In genomic region chr2:63822478-63822877, GRCh38 we compare ENCODE assay signal across 22 cellular contexts. TPM values are rescaled to one million over a fixed set of nuclear protein-coding genes. Genes with fewer than 3 reads are reported as not detected.
A peak's percentile ranks its signal among the peaks of the same experiment; 100 is the strongest.
DNase-seq lines count a peak whose midpoint lies in the region; ATAC-seq, FAIRE-seq and TF ChIP-seq lines count a peak whose summit lies in the region.
"Had no signal": no experiment of that assay in that cellular context is flagged by ENCODE, and none has a peak within 500 bp of the region (broad histone marks: within the 10 kb centered on the region; RNA-seq: fewer than 3 reads in every experiment).

No MANE protein-coding gene starts in this region.

- BruUV-seq in HepG2 (replicated peaks; lab: Mats Ljungman, UMichigan), result no TSS peak

- no peaks in the 10 kb centered on the region for H3K36me3 ChIP-seq in HepG2 (replicated peaks in 1 of 2; ENCODE audit: control insufficient read depth in 1 of 2, insufficient read depth in 2 of 2, low read length in 2 of 2)
- no peaks in the 10 kb centered on the region for H3K36me3 ChIP-seq in right lobe of liver
- no peaks in the 10 kb centered on the region for H3K36me3 ChIP-seq in ascending aorta
- no peaks in the 10 kb centered on the region for H3K36me3 ChIP-seq in tibial artery
- H3K36me3 ChIP-seq: BE2C; BLaER1 treated with 17β-estradiol and CSF1 and Interleukin-3, amounts not matched to agents 10 nM and 100 nM had no signal

- no peak overlapping the region for H3K4me2 ChIP-seq in HepG2 (ENCODE audit: low read depth, low read length)
- H3K4me2 ChIP-seq: A549; BLaER1 treated with 17β-estradiol and CSF1 and Interleukin-3, amounts not matched to agents 10 nM and 100 nM; GM23338 had no signal

- H3K4me1 ChIP-seq in HepG2 (ENCODE audit: insufficient read depth, low read length) (peaks cover 43% of the 10 kb centered on the region), right lobe of liver (peaks cover 0 to 46% (median 21%) of the 10 kb centered on the region in 4 donors), ascending aorta (peaks cover 5 to 30% of the 10 kb centered on the region in 2 donors), tibial artery (peaks cover 0 to 42% (median 17%) of the 10 kb centered on the region in 4 donors)
- H3K4me1 ChIP-seq: A549; BE2C; BLaER1 treated with 17β-estradiol and CSF1 and Interleukin-3, amounts not matched to agents 10 nM and 100 nM had no signal

- H3K27ac ChIP-seq in HepG2 (ENCODE audit: extremely low read length, insufficient read depth, low read length) (no peak overlapping the region), right lobe of liver (no peak overlapping the region), ascending aorta (peak overlapping the region; percentile 48 to 71), tibial artery (peak overlapping the region; percentile 3 to 63)
- H3K27ac ChIP-seq: 22Rv1; A549; BLaER1 treated with 17β-estradiol and CSF1 and Interleukin-3, amounts not matched to agents 10 nM and 100 nM had no signal

- in situ Hi-C loops in HepG2 (cut with HindIII; ENCODE audit: extremely low pct_ligation_motif_present, low pct_unique_long_range_greater_than_20kb), result no loop called here

- no peak for ATAC-seq in HepG2
- ATAC-seq in right lobe of liver, result no peak
- no peak for ATAC-seq in HG03457 (IDR thresholded peaks at IDR 0.05; ENCODE audit: unreplicated experiment)
- ATAC-seq: A549, GM23338, HCT116 had no signal

- TF ChIP-seq RAD21 in HepG2 (CRISPR knock-in tag; IDR thresholded peaks at IDR 0.05), result no peak

- H3K4me3 ChIP-seq in HepG2 (replicated peaks in 1 of 3; ENCODE audit: insufficient read depth in 1 of 3, low read depth in 2 of 3, low read length in 3 of 3), result no peak overlapping the region
- H3K4me3 ChIP-seq in right lobe of liver, result no peak overlapping the region
- H3K4me3 ChIP-seq in ascending aorta, result no peak overlapping the region
- no peak overlapping the region for H3K4me3 ChIP-seq in tibial artery
- H3K4me3 ChIP-seq: A549; BLaER1 treated with 17β-estradiol and CSF1 and Interleukin-3, amounts not matched to agents 10 nM and 100 nM; GM23338 had no signal

- no peak for FAIRE-seq in HepG2 (lab: Jason Lieb, UNC)
- FAIRE-seq: A549, D721Med, GM18507 had no signal

- TF ChIP-seq CTCF in HepG2 (CRISPR knock-in tag; IDR thresholded peaks at IDR 0.05) (no peak), right lobe of liver (IDR thresholded peaks at IDR 0.05) (no peak), ascending aorta (IDR thresholded peaks at IDR 0.05) (no peak), tibial artery (IDR thresholded peaks at IDR 0.05) (no peak)

- CTCF ChIA-PET in HepG2 (lab: Yijun Ruan, JAX; ENCODE audit: low intra/inter-chr PET ratio, low total read pairs), result no interaction called here

- WGBS in HepG2 (ENCODE audit: low lambda C conversion rate), result 100% methylated on average over 3 of the region's 3 CpGs
- 96% methylated on average over 3 of the region's 3 CpGs for WGBS in right lobe of liver (ENCODE audit: insufficient coverage, low coverage, low lambda C conversion rate, missing lambda C conversion rate)

- no peak for TF ChIP-seq POLR2A in HepG2 (IDR thresholded peaks at IDR 0.05; ENCODE audit: insufficient read depth in 1 of 2, low read depth in 2 of 2, low read length in 2 of 2)
- no peak for TF ChIP-seq POLR2A in right lobe of liver (IDR thresholded peaks at IDR 0.05)

- H3K9me3 ChIP-seq in HepG2 (ENCODE audit: low read length) (no peaks in the 10 kb centered on the region), right lobe of liver (no peaks in the 10 kb centered on the region), ascending aorta (no peaks in the 10 kb centered on the region), tibial artery (no peaks in the 10 kb centered on the region)
- H3K9me3 ChIP-seq: A549; BE2C; BLaER1 treated with 17β-estradiol and CSF1 and Interleukin-3, amounts not matched to agents 10 nM and 100 nM had no signal

- POLR2A ChIA-PET in HepG2 (lab: Yijun Ruan, JAX), result interaction anchor here (5.0 kb wide), 1 partner anchor 20 kb away, joined by 56 read pairs; the partner anchor contains the start of gene UGP2

- H3K79me2 ChIP-seq in HepG2 (ENCODE audit: insufficient read depth, low read length), result no peaks in the 10 kb centered on the region

- no peaks in the 10 kb centered on the region for H3K27me3 ChIP-seq in HepG2 (ENCODE audit: control insufficient read depth in 1 of 2, insufficient read depth in 2 of 2, low read length in 2 of 2)
- no peaks in the 10 kb centered on the region for H3K27me3 ChIP-seq in right lobe of liver
- H3K27me3 ChIP-seq in ascending aorta, result no peaks in the 10 kb centered on the region
- no peaks in the 10 kb centered on the region for H3K27me3 ChIP-seq in tibial artery
- H3K27me3 ChIP-seq: BE2C; BLaER1 treated with 17β-estradiol and CSF1 and Interleukin-3, amounts not matched to agents 10 nM and 100 nM had no signal

- no peak for DNase-seq in HepG2 (ENCODE audit: low spot score)
- no peak for DNase-seq in right lobe of liver
- no peak for DNase-seq in ascending aorta (ENCODE audit: low spot score in 2 of 2)
- DNase-seq in tibial artery, result no peak
- DNase-seq in NCI-H146 treated with DMSO at 0.1 percent for 48 hours (lab: John Stamatoyannopoulos, UW; ENCODE audit: unreplicated experiment), result no peak
- DNase-seq: ACHN; AML-193; BE2C; CD4-positive, alpha-beta T cell; CD8-positive, alpha-beta memory T cell; DMS 273 treated with DMSO at 0.1 percent for 48 hours; DMS79; GF-D8; H9 had no signal

- intact Hi-C loops in HepG2 (cut with micrococcal nuclease; ENCODE audit: unreplicated experiment) (no loop called here), right lobe of liver (cut with DNase I) (no loop called here), ascending aorta (cut with DNase I) (no loop called here), tibial artery (cut with DNase I; ENCODE audit: low total_unique reads) (no loop called here)

- no peak for TF ChIP-seq EP300 in HepG2 (IDR thresholded peaks at IDR 0.05; ENCODE audit: low read depth in 2 of 2, low read length in 2 of 2)
- TF ChIP-seq EP300 in HepG2 (CRISPR knock-in tag; IDR thresholded peaks at IDR 0.05; ENCODE audit: borderline replicate concordance), result no peak

- no peak overlapping the region for H3K9ac ChIP-seq in HepG2 (ENCODE audit: insufficient read depth, low read depth, low read length)
- H3K9ac ChIP-seq: BLaER1 treated with 17β-estradiol and CSF1 and Interleukin-3, amounts not matched to agents 10 nM and 100 nM had no signal

- no peak overlapping the region for H2AFZ ChIP-seq in HepG2 (ENCODE audit: low read length)
- H2AFZ ChIP-seq: GM23338 had no signal

- H4K20me1 ChIP-seq in HepG2 (ENCODE audit: insufficient read depth, low read length), result no peaks in the 10 kb centered on the region
- H4K20me1 ChIP-seq: BLaER1 treated with 17β-estradiol and CSF1 and Interleukin-3, amounts not matched to agents 10 nM and 100 nM had no signal

TF ChIP-seq in HepG2, 621 proteins besides CTCF, POLR2A, EP300 and RAD21:
- TF ChIP-seq ZNF121 (CRISPR knock-in tag; IDR thresholded peaks at IDR 0.05) (peak; percentile 58; the same call in 1 of the 2 replicates), MTERF4 (CRISPR knock-in tag; IDR thresholded peaks at IDR 0.05) (no peak)

RNA-seq across cellular contexts. Expression of gene UGP2, which starts 19.2 kb away (rescaled TPM):
- 134 and 210 TPM in 2 replicates for total RNA-seq in HepG2 (2016; rRNA removed; fragmentation: Illumina TruSeq; extraction: Trizol)
- 83.7 and 93.6 TPM in 2 replicates for total RNA-seq in HepG2 (2016; cell fraction: cytosol; rRNA removed; fragmentation: Illumina TruSeq; extraction: Trizol; ENCODE audit: low read depth)
- 123 and 218 TPM in 2 replicates for total RNA-seq in HepG2 (2016; cell fraction: insoluble cytoplasmic fraction; rRNA removed; fragmentation: Illumina TruSeq; extraction: Trizol)
- total RNA-seq in HepG2 (2016; cell fraction: membrane; rRNA removed; fragmentation: Illumina TruSeq; extraction: Trizol), result 85.1 and 86.4 TPM in 2 replicates
- total RNA-seq in HepG2 (2016; cell fraction: nucleus; rRNA removed; fragmentation: Illumina TruSeq; extraction: Trizol), result 79.9 and 81.8 TPM in 2 replicates
- 80.1 and 96.0 TPM in 2 replicates for polyA plus RNA-seq in HepG2 (2011; rRNA removed)
- polyA plus RNA-seq in HepG2 (2011; cell fraction: cytosol; rRNA removed), result 34.2 and 64.5 TPM in 2 replicates
- polyA plus RNA-seq in HepG2 (2011; cell fraction: nucleus; rRNA removed), result 28.2 and 36.8 TPM in 2 replicates
- 164 and 194 TPM in 2 replicates for polyA plus RNA-seq in HepG2 (2012)
- polyA plus RNA-seq in HepG2 (2016; cell fraction: cytosol; fragmentation: Illumina TruSeq; extraction: Trizol; ENCODE audit: low read depth), result 27.9 and 31.2 TPM in 2 replicates
- 183 and 197 TPM in 2 replicates for polyA plus RNA-seq in HepG2 (2016; cell fraction: insoluble cytoplasmic fraction; fragmentation: Illumina TruSeq; extraction: Trizol; ENCODE audit: low read depth)
- 56.9 and 57.3 TPM in 2 replicates for polyA plus RNA-seq in HepG2 (2016; cell fraction: membrane; fragmentation: Illumina TruSeq; extraction: Trizol; ENCODE audit: low read depth)
- polyA plus RNA-seq in HepG2 (2016; cell fraction: nucleus; fragmentation: Illumina TruSeq; extraction: Trizol; ENCODE audit: insufficient read depth, low read depth), result 78.5 and 87.8 TPM in 2 replicates
- polyA minus RNA-seq in HepG2 (2011; rRNA and poly(A)+ RNA removed; ENCODE audit: low replicate concordance), result 11.5 and 14.4 TPM in 2 replicates
- polyA minus RNA-seq in HepG2 (2011; cell fraction: cytosol; rRNA and poly(A)+ RNA removed), result 103 and 130 TPM in 2 replicates
- 119 and 170 TPM in 2 replicates for polyA minus RNA-seq in HepG2 (2011; cell fraction: nucleus; rRNA and poly(A)+ RNA removed)
- total RNA-seq in right lobe of liver, result 100 to 1,000 TPM; 276 to 691 (median 425) TPM
- 25.7 TPM for total RNA-seq in ascending aorta

Comparison
In these comparisons a context has a peak if more than half of its experiments do, and no peak if none do; other contexts are left out.
1. H3K27ac ChIP-seq: peak in ascending aorta (2 of 2) and tibial artery (2 of 2); none in HepG2 (single experiment) and right lobe of liver (0 of 3).